Comparison of ENCODE assay signal across 21 cellular contexts in the genomic region with DNA sequence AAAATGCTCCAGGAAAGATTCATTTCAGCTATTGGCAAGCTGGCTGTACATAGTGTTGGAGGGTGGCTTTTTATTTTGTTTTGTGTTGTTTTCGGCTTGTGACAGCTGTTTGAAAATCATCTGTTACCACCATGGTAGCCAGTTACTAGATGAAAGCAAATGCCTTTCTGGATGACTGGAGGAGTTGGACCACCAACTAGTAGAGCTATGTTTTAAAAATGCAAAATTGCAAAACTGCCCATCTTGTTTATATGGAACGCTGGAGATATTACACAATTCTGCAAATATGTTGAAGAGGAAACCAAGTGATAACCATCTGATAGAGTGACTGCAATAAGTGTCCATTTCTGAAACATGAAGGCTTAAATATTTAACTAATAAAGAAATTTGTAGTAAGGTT. TPM values are rescaled to one million over a fixed set of nuclear protein-coding genes. Genes with fewer than 3 reads are reported as not detected.
DNase-seq lines count a peak whose midpoint lies in the region; ATAC-seq and TF ChIP-seq lines count a peak whose summit lies in the region.
"Had no signal": no experiment of that assay in that cellular context is flagged by ENCODE, and none has a peak within 500 bp of the region (broad histone marks: within the 10 kb centered on the region; RNA-seq: fewer than 3 reads in every experiment).

No MANE protein-coding gene starts in this region.

- H3K4me1 ChIP-seq in spleen, result peaks cover 0 to 13% (median 2%) of the 10 kb centered on the region in 6 donors
- H3K4me1 ChIP-seq: adrenal gland, right atrium auricular region had no signal

- H3K9me3 ChIP-seq in spleen, result no peaks in the 10 kb centered on the region
- H3K9me3 ChIP-seq: adrenal gland, heart left ventricle, right atrium auricular region had no signal

- H3K4me3 ChIP-seq in fibroblast of the aortic adventitia (ENCODE audit: low read depth, low read length) (no peak overlapping the region), spleen (no peak overlapping the region)
- H3K4me3 ChIP-seq: adrenal gland, heart left ventricle, right atrium auricular region had no signal

- WGBS in spleen, 5 donors, result 59 to 74% (median 65%) methylated on average over 2 of the region's 2 CpGs

- no peaks in the 10 kb centered on the region for H3K27me3 ChIP-seq in spleen (replicated peaks in 1 of 7)
- H3K27me3 ChIP-seq: adrenal gland, heart left ventricle, right atrium auricular region had no signal

- intact Hi-C loops in spleen (cut with DNase I; ENCODE audit: low total_unique reads), result no loop called here

- no peak for TF ChIP-seq POLR2A in spleen (IDR thresholded peaks at IDR 0.05)

- H3K36me3 ChIP-seq in spleen, result no peaks in the 10 kb centered on the region
- H3K36me3 ChIP-seq: adrenal gland, heart left ventricle, right atrium auricular region had no signal

- DNase-seq in EH (ENCODE audit: low read depth) (peak; percentile 79), NCI-H226 (peak; percentile 45), fibroblast of the aortic adventitia (ENCODE audit: low read depth) (peak; percentile 6), spleen (no peak), medulla oblongata (ENCODE audit: extremely low spot score) (no peak)
- no peak for DNase-seq in activated CD4-positive, CD25-positive, alpha-beta regulatory T cell (lab: John Stamatoyannopoulos, UW)
- DNase-seq: activated CD4-positive, alpha-beta memory T cell treated with anti-CD3 and anti-CD28 coated beads, Interleukin-2, amount 10 ng/mL, durations not matched to agents 7 days and 5 days; adrenal gland; CD4-positive, alpha-beta T cell; cerebellar nuclear complex; DND-41; heart left ventricle; NCI-H1092; NCI-H2171; NCI-H774; stimulated activated CD4-positive, alpha-beta T cell treated with anti-CD3 and anti-CD28 coated beads, Interleukin-2, amount 100 ng/mL, for 24 hours; substantia nigra; SW 1271 had no signal

- no peak for ATAC-seq in HG03521 (IDR thresholded peaks at IDR 0.05; ENCODE audit: unreplicated experiment)
- ATAC-seq: heart left ventricle, Panc1 had no signal

- H3K27ac ChIP-seq in spleen, result peak overlapping the region in 5 of 8 donors; percentile 5 to 65 (median 33)
- H3K27ac ChIP-seq: adrenal gland, heart left ventricle, right atrium auricular region had no signal

- no peak for TF ChIP-seq CTCF in fibroblast of the aortic adventitia (IDR thresholded peaks at IDR 0.05; ENCODE audit: insufficient read depth, low read length)
- no peak for TF ChIP-seq CTCF in spleen (IDR thresholded peaks at IDR 0.05 in 8 of 11, conservative IDR thresholded peaks at IDR 0.05 in 3 of 11)

RNA-seq across cellular contexts. Expression of a gene that starts 53.3 kb away (rescaled TPM):
- 0.72 TPM in 1 of 2 replicates, not detected in the other for total RNA-seq in fibroblast of the aortic adventitia (ENCODE audit: low replicate concordance)
- total RNA-seq in spleen, result 1 to 10 TPM in 6 of 7 donors, under 1 TPM in 1; 0.79 to 3.8 (median 1.7) TPM
- polyA plus RNA-seq in spleen, result under 1 TPM; 0.24 to 0.35 (median 0.26) TPM
- total RNA-seq: right atrium auricular region had no signal

Comparison
In these comparisons a context has a peak if more than half of its experiments do, and no peak if none do; other contexts are left out.
1. DNase-seq: peak in EH (single experiment), NCI-H226 (single experiment) and fibroblast of the aortic adventitia (single experiment); none in spleen (single experiment), activated CD4-positive, CD25-positive, alpha-beta regulatory T cell (0 of 4) and medulla oblongata (single experiment).